Comparison of ENCODE assay signal across 3 cellular contexts in genomic region chr17:36190008-36190407, GRCh38. TPM values are rescaled to one million over a fixed set of nuclear protein-coding genes. Genes with fewer than 3 reads are reported as not detected.
"Had no signal": no experiment of that assay in that cellular context is flagged by ENCODE, and none has a peak within 500 bp of the region (broad histone marks: within the 10 kb centered on the region; RNA-seq: fewer than 3 reads in every experiment).

No MANE protein-coding gene starts in this region.

RNA-seq across cellular contexts. Expression of gene CCL3L1, which starts 6.5 kb away (rescaled TPM):
- total RNA-seq: lung microvascular endothelial cell, posterior vena cava, right atrium auricular region had no signal

RNA-seq across cellular contexts. Expression of gene TBC1D3B, which starts 13.6 kb away (rescaled TPM):
- total RNA-seq: right atrium auricular region had no signal

RNA-seq across cellular contexts. Expression of gene CCL4L2, which starts 20.9 kb away (rescaled TPM):
- total RNA-seq: lung microvascular endothelial cell, posterior vena cava had no signal
